ENCODE assay signal across 8 cellular contexts in the genomic region with DNA sequence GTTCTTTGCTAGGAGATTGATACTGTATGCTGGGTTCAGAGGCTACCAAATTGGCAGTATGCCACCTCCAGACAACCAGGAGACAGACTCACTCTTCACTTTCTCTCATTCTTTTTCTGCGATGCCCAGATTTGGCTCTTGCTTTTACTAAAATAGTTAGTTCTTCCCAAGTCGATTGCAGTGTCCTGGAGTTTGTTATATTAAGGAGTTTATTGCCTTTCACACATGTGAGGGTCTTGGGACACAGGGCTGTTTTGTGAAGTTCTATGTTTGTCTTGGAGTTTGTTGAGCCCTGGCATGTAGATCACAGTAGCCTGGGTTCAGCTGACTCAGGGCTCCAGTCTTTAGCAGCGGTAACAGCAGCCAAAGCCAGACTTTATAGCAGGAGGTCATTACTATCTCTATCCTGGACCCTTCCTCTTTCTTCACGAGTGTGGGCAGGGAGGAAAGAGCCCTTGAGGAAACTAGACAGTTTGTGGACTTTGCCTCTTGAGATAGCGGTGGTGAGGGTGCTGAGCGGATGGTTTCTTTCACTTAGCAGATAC. TPM values are rescaled to one million over a fixed set of nuclear protein-coding genes. Genes with fewer than 3 reads are reported as not detected.
DNase-seq lines count a peak whose midpoint lies in the region; ATAC-seq and TF ChIP-seq lines count a peak whose summit lies in the region.

No MANE protein-coding gene starts in this region.

- no peak for TF ChIP-seq EP300 in SK-N-SH (IDR thresholded peaks at IDR 0.05; ENCODE audit: borderline replicate concordance in 1 of 2, low read depth in 1 of 2, low read length in 1 of 2)

- peaks cover 4% of the 10 kb centered on the region for H3F3A ChIP-seq in SK-N-SH (replicated peaks; ENCODE audit: insufficient read depth)

- no peak overlapping the region for H2AFZ ChIP-seq in SK-N-SH (ENCODE audit: low read depth)
- peak overlapping the region; percentile 5 for H2AFZ ChIP-seq in osteoblast (ENCODE audit: low read length)

- TF ChIP-seq CTCF in SK-N-SH (IDR thresholded peaks at IDR 0.05), result no peak
- TF ChIP-seq CTCF in epithelial cell of proximal tubule (conservative IDR thresholded peaks at IDR 0.05; ENCODE audit: low read depth, low read length), result no peak
- no peak for TF ChIP-seq CTCF in osteoblast (IDR thresholded peaks at IDR 0.05; ENCODE audit: extremely low read depth, low read depth, low read length)

- WGBS in SK-N-SH (ENCODE audit: low lambda C conversion rate), result 40% methylated on average over 6 of the region's 6 CpGs

- H3K4me3 ChIP-seq in SK-N-SH (ENCODE audit: low read depth in 2 of 2, low read length in 1 of 2) (peak overlapping the region; percentile 87 to 90), epithelial cell of proximal tubule (ENCODE audit: low read depth, low read length) (peak overlapping the region; percentile 87), osteoblast (ENCODE audit: insufficient read depth, low read length) (peak overlapping the region; percentile 91)

- TF ChIP-seq RAD21 in SK-N-SH (IDR thresholded peaks at IDR 0.05; ENCODE audit: low read length), result no peak

- H3K4me2 ChIP-seq in SK-N-SH (peak overlapping the region; percentile 81), osteoblast (ENCODE audit: insufficient read depth, low read length) (peak overlapping the region; percentile 91)

- H3K27ac ChIP-seq in SK-N-SH (ENCODE audit: low read depth in 2 of 2, low read length in 1 of 2) (peak overlapping the region in 1 of 2 experiments; percentile 99; a peak in 1 of 4 replicates), osteoblast (ENCODE audit: low read depth, low read length) (peak overlapping the region; percentile 97)

- CTCF ChIA-PET in SK-N-SH (lab: Yijun Ruan, JAX), result interaction anchor here (0.8 to 5.6 kb wide), 8 partner anchors 10 to 283 kb away, joined by 3 to 34 read pairs (median 4); no protein-coding TSS in a partner anchor

- H3K4me1 ChIP-seq in SK-N-SH (ENCODE audit: control insufficient read depth in 1 of 2, insufficient read depth in 2 of 2, low read depth in 1 of 2, low read length in 1 of 2) (peaks cover 4 to 21% of the 10 kb centered on the region in 2 experiments; a peak in 3 of 4 replicates), osteoblast (ENCODE audit: insufficient read depth, low read length) (peaks cover 28% of the 10 kb centered on the region)

- no peaks in the 10 kb centered on the region for H3K9me2 ChIP-seq in SK-N-SH

- H4K20me1 ChIP-seq in SK-N-SH (ENCODE audit: insufficient read depth) (peaks cover 57% of the 10 kb centered on the region), osteoblast (ENCODE audit: insufficient read depth, low read length) (peaks cover 55% of the 10 kb centered on the region)

- POLR2A ChIA-PET in SK-N-SH (lab: Yijun Ruan, JAX), result interaction anchor here (1.2 kb wide), 1 partner anchor 39 kb away, joined by 5 read pairs; no protein-coding TSS in a partner anchor

- no peak for ATAC-seq in SK-N-SH treated with all-trans-retinoic acid at 6 μM for 48 hours
- no peak for ATAC-seq in esophagus mucosa
- no peak for ATAC-seq in HG03432 (IDR thresholded peaks at IDR 0.05; ENCODE audit: unreplicated experiment)

- no peaks in the 10 kb centered on the region for H3K27me3 ChIP-seq in SK-N-SH (ENCODE audit: insufficient read depth)
- no peaks in the 10 kb centered on the region for H3K27me3 ChIP-seq in osteoblast (ENCODE audit: insufficient read depth, low read length)

- H3K36me3 ChIP-seq in SK-N-SH (replicated peaks in 1 of 2; ENCODE audit: control insufficient read depth in 1 of 2, insufficient read depth in 2 of 2, low read length in 1 of 2) (peaks cover 0 to 4% of the 10 kb centered on the region in 2 experiments), osteoblast (ENCODE audit: insufficient read depth, low read length) (no peaks in the 10 kb centered on the region)

- DNase-seq in SK-N-SH, result no peak
- DNase-seq in RKO (ENCODE audit: low spot score), result peak; percentile 59
- no peak for DNase-seq in epithelial cell of proximal tubule (ENCODE audit: low read depth)
- no peak for DNase-seq in osteoblast (ENCODE audit: insufficient read length, low spot score, missing footprints)
- DNase-seq in NCI-H1694 (lab: John Stamatoyannopoulos, UW), result no peak

- H3K79me2 ChIP-seq in SK-N-SH (ENCODE audit: insufficient read depth) (peaks cover 65% of the 10 kb centered on the region), osteoblast (ENCODE audit: insufficient read depth, low read length) (peaks cover 66% of the 10 kb centered on the region)

- H3K9me3 ChIP-seq in SK-N-SH, result no peaks in the 10 kb centered on the region
- no peaks in the 10 kb centered on the region for H3K9me3 ChIP-seq in osteoblast (ENCODE audit: low read depth, low read length)

- peak overlapping the region; percentile 88; the same call in 1 of the 2 replicates for H3K9ac ChIP-seq in SK-N-SH

TF ChIP-seq in SK-N-SH, 30 proteins besides CTCF, POLR2A, EP300 and RAD21:
- TF ChIP-seq, protein P1, sequence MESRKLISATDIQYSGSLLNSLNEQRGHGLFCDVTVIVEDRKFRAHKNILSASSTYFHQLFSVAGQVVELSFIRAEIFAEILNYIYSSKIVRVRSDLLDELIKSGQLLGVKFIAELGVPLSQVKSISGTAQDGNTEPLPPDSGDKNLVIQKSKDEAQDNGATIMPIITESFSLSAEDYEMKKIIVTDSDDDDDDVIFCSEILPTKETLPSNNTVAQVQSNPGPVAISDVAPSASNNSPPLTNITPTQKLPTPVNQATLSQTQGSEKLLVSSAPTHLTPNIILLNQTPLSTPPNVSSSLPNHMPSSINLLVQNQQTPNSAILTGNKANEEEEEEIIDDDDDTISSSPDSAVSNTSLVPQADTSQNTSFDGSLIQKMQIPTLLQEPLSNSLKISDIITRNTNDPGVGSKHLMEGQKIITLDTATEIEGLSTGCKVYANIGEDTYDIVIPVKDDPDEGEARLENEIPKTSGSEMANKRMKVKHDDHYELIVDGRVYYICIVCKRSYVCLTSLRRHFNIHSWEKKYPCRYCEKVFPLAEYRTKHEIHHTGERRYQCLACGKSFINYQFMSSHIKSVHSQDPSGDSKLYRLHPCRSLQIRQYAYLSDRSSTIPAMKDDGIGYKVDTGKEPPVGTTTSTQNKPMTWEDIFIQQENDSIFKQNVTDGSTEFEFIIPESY (IDR thresholded peaks at IDR 0.05; ENCODE audit: borderline replicate concordance, low read depth), result no peak
- TF ChIP-seq NFIC (IDR thresholded peaks at IDR 0.05; ENCODE audit: borderline replicate concordance) (peak; percentile 28; the same call in 1 of the 2 replicates), SIN3A (IDR thresholded peaks at IDR 0.05; ENCODE audit: borderline replicate concordance, low read depth, low read length) (0 out of 2 replicates have a peak, but pooled peaks have one; percentile 10)

TF ChIP-seq in SK-N-SH treated with all-trans-retinoic acid at 6 μM for 48 hours, 23 proteins besides CTCF, POLR2A, EP300 and RAD21 (continues in another document):
- TF ChIP-seq TOX (CRISPR knock-in tag; IDR thresholded peaks at IDR 0.05; ENCODE audit: borderline replicate concordance) (no peak), ZC3H10 (CRISPR knock-in tag; IDR thresholded peaks at IDR 0.05) (no peak)
- TF ChIP-seq, protein P2, sequence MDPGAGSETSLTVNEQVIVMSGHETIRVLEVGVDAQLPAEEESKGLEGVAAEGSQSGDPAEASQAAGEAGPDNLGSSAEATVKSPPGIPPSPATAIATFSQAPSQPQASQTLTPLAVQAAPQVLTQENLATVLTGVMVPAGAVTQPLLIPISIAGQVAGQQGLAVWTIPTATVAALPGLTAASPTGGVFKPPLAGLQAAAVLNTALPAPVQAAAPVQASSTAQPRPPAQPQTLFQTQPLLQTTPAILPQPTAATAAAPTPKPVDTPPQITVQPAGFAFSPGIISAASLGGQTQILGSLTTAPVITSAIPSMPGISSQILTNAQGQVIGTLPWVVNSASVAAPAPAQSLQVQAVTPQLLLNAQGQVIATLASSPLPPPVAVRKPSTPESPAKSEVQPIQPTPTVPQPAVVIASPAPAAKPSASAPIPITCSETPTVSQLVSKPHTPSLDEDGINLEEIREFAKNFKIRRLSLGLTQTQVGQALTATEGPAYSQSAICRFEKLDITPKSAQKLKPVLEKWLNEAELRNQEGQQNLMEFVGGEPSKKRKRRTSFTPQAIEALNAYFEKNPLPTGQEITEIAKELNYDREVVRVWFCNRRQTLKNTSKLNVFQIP (CRISPR knock-in tag; IDR thresholded peaks at IDR 0.05; ENCODE audit: borderline replicate concordance, low read depth), result no peak

RNA-seq across cellular contexts. Expression of a gene that starts 1.6 kb away (rescaled TPM):
- polyA plus RNA-seq in SK-N-SH (2012; rRNA removed), result 23.4 and 27.8 TPM in 2 replicates
- 32.4 and 33.3 TPM in 2 replicates for polyA plus RNA-seq in SK-N-SH (2012; cell fraction: cytosol; rRNA removed)
- polyA plus RNA-seq in SK-N-SH (2012; cell fraction: nucleus; rRNA removed), result 12.2 and 23.2 TPM in 2 replicates
- total RNA-seq in epithelial cell of proximal tubule (99.5 and 124 TPM in 2 replicates), osteoblast (85.2 and 89.8 TPM in 2 replicates), esophagus mucosa (40.1 TPM)

RNA-seq across cellular contexts. Expression of a gene that starts 21.7 kb away (rescaled TPM):
- 23.6 and 32.0 TPM in 2 replicates for polyA plus RNA-seq in SK-N-SH (2012; rRNA removed)
- 25.3 and 28.0 TPM in 2 replicates for polyA plus RNA-seq in SK-N-SH (2012; cell fraction: cytosol; rRNA removed)
- polyA plus RNA-seq in SK-N-SH (2012; cell fraction: nucleus; rRNA removed), result 23.7 and 28.0 TPM in 2 replicates
- 14.9 and 22.4 TPM in 2 replicates for total RNA-seq in epithelial cell of proximal tubule
- total RNA-seq in osteoblast, result 23.2 and 24.5 TPM in 2 replicates
- 14.7 TPM for total RNA-seq in esophagus mucosa

RNA-seq across cellular contexts. Expression of a gene that starts 37.0 kb away (rescaled TPM):
- 4.5 and 4.9 TPM in 2 replicates for polyA plus RNA-seq in SK-N-SH (2012; rRNA removed)
- polyA plus RNA-seq in SK-N-SH (2012; cell fraction: cytosol; rRNA removed), result 1.3 and 2.9 TPM in 2 replicates
- polyA plus RNA-seq in SK-N-SH (2012; cell fraction: nucleus; rRNA removed), result 17.0 and 23.0 TPM in 2 replicates
- total RNA-seq in epithelial cell of proximal tubule (16.4 and 25.3 TPM in 2 replicates), osteoblast (10.5 and 12.7 TPM in 2 replicates), esophagus mucosa (11.3 TPM)

RNA-seq across cellular contexts. Expression of a gene that starts 48.2 kb away (rescaled TPM):
- polyA plus RNA-seq in SK-N-SH (2012; rRNA removed), result 0.08 and 0.21 TPM in 2 replicates
- polyA plus RNA-seq in SK-N-SH (2012; cell fraction: cytosol; rRNA removed), result 0.12 and 0.18 TPM in 2 replicates
- 0.27 and 0.38 TPM in 2 replicates for polyA plus RNA-seq in SK-N-SH (2012; cell fraction: nucleus; rRNA removed)
- total RNA-seq in epithelial cell of proximal tubule, result 0.14 and 1.1 TPM in 2 replicates
- not detected in 2 replicates for total RNA-seq in osteoblast
- total RNA-seq in esophagus mucosa, result 0.16 TPM
